Comparison of ENCODE assay signal across 1 cellular context in genomic region chr10:16941067-16941466, GRCh38.
TF ChIP-seq lines count a peak whose summit lies in the region.

No MANE protein-coding gene starts in this region.

TF ChIP-seq in K562, 482 proteins besides CTCF, POLR2A, EP300 and RAD21 (continued from another document):
- TF ChIP-seq THRB (CRISPR knock-in tag; conservative IDR thresholded peaks at IDR 0.05) (no peak), MXI1 (IDR thresholded peaks at IDR 0.05; ENCODE audit: low read depth, low read length) (no peak), CEBPB (tag; IDR thresholded peaks at IDR 0.05) (peak; percentile 50), IFI16 (CRISPR knock-in tag; IDR thresholded peaks at IDR 0.05) (no peak), ZNF407 (IDR thresholded peaks at IDR 0.05; ENCODE audit: low read depth) (no peak), TEAD4 (IDR thresholded peaks at IDR 0.05; ENCODE audit: low read length) (no peak), TEAD4 (CRISPR knock-in tag; IDR thresholded peaks at IDR 0.05; ENCODE audit: borderline replicate concordance) (no peak)
